In the genomic region with DNA sequence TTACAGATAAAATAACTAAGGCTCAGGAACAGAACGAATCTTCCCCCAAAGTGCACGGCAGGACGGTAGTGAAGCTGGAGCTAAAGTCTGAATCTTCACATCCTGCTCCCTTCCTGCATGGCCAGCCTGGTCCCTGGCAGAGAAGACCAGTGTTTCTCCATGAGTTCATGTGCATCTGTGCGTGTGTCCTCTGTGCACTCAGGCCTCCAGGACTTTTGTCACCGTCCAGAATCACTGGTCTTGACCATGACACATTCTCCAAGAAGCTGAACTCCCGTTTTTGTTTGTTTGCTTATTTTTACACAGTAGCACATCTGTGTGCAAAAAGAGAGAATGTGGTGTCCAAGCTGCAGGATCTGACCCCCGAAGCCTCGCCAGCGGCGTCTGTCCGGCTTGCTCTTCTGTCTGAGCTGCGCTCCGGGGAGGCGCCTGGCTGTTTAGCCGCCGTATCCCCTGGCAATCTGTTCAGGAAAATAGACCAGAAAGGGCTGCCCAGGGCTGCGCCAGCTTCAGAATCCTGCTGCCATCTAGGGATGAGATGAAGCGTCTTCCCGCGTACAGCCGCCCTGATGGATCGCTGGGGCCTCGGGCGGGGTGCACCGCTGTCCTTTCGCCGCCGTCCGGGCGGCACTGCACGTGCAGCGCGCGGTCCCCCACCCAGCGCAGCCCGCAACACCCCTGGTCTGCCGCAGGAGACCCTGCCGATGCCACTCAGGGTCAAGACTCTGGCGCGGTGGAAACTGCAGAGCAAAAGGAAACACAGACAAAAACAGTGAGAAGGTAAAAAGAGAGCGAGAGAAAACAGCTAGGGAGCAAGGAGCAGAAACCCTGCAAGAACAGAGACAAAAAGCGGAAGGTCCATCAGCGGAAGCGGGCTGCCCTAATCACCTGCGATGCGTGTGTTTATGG, we compare ENCODE assay signal across 8 cellular contexts.
DNase-seq lines count a peak whose midpoint lies in the region; ATAC-seq and TF ChIP-seq lines count a peak whose summit lies in the region.

No MANE protein-coding gene starts in this region.

- peak overlapping the region in 6 of 8 donors; percentile 3 to 56 (median 19) for H3K4me3 ChIP-seq in spleen

- WGBS in spleen, 5 donors, result 5 to 13% (median 7%) methylated on average over 36 to 46 of the region's 46 CpGs

- peaks cover 0 to 22% (median 4%) of the 10 kb centered on the region in 7 donors for H3K27me3 ChIP-seq in spleen (replicated peaks in 1 of 7)

- ATAC-seq in GM21723 (IDR thresholded peaks at IDR 0.05; ENCODE audit: unreplicated experiment), result no peak
- no peak for ATAC-seq in activated CD4-positive, CD25-positive, alpha-beta regulatory T cell treated with anti-CD3 and anti-CD28 coated beads, Interleukin-2, amount 50 U/mL, for 24 hours

- H3K27ac ChIP-seq in caudate nucleus (ENCODE audit: low read depth, low read length) (peak overlapping the region; percentile 33), spleen (peak overlapping the region in 1 of 8 donors; percentile 13)

- in situ Hi-C loops in GM13976 (cut with MboI; ENCODE audit: low sequenced_read_pairs, unreplicated experiment), result no loop called here

- intact Hi-C loops in spleen (cut with DNase I; ENCODE audit: low total_unique reads), result no loop called here

- H3K4me1 ChIP-seq in spleen, result peaks cover 0 to 16% (median 2%) of the 10 kb centered on the region in 6 donors

- TF ChIP-seq POLR2A in spleen (IDR thresholded peaks at IDR 0.05), result no peak

- DNase-seq in GM13976 (ENCODE audit: low spot score), result peak; percentile 3
- DNase-seq in NCI-H345 treated with DMSO at 0.1 percent for 48 hours (lab: John Stamatoyannopoulos, UW; ENCODE audit: unreplicated experiment), result peak; percentile 71
- DNase-seq in caudate nucleus (lab: John Stamatoyannopoulos, UW), result peak in 57 of 61 donors; percentile 1 to 77 (median 48)
- peak; percentile 83 for DNase-seq in iris pigment epithelial cell (ENCODE audit: low read depth)
- peak; percentile 76 for DNase-seq in spleen
- DNase-seq in stimulated activated CD8-positive, alpha-beta memory T cell treated with anti-CD3 and anti-CD28 coated beads, Interleukin-4, amount 100 ng/mL, for 48 hours, result no peak

- H3K9me3 ChIP-seq in spleen, result no peaks in the 10 kb centered on the region

- TF ChIP-seq CTCF in GM13976 (IDR thresholded peaks at IDR 0.05; ENCODE audit: borderline replicate concordance, control extremely low read depth, extremely low read depth, insufficient read depth, missing control alignments) (no peak), spleen (IDR thresholded peaks at IDR 0.05 in 8 of 11, conservative IDR thresholded peaks at IDR 0.05 in 3 of 11) (peak in 1 of 11 experiments; percentile 6)

- no peaks in the 10 kb centered on the region for H3K36me3 ChIP-seq in spleen
